In genomic region chr2:54935389-54935788, GRCh38 we compare ENCODE assay signal across 34 cellular contexts.
"Had no signal": no experiment of that assay in that cellular context is flagged by ENCODE, and none has a peak within 500 bp of the region (broad histone marks: within the 10 kb centered on the region; RNA-seq: fewer than 3 reads in every experiment).

No MANE protein-coding gene starts in this region.

- H3K27me3 ChIP-seq: adrenal gland, ascending aorta, body of pancreas, brain microvascular endothelial cell, breast epithelium, cardiac muscle cell had no signal

- FAIRE-seq: astrocyte, bronchial epithelial cell had no signal

- H3K9me3 ChIP-seq: adrenal gland, ascending aorta had no signal

- H3K4me3 ChIP-seq: adrenal gland, ascending aorta, body of pancreas, breast epithelium, cardiac muscle cell had no signal

- H3K36me3 ChIP-seq: adrenal gland, ascending aorta, brain microvascular endothelial cell, breast epithelium, cardiac muscle cell had no signal

- H3K27ac ChIP-seq: adrenal gland, ascending aorta, body of pancreas, brain microvascular endothelial cell, breast epithelium, cardiac muscle cell had no signal

- H3K4me1 ChIP-seq: adrenal gland, ascending aorta, body of pancreas, breast epithelium had no signal

- DNase-seq: activated effector memory CD4-positive, alpha-beta T cell treated with anti-CD3 and anti-CD28 coated beads, Interleukin-2, amount 50 U/mL, for 16 hours; activated effector memory CD4-positive, alpha-beta T cell treated with Interleukin-2 at 50 U/mL for 16 hours; activated gamma-delta T cell; activated gamma-delta T cell treated with Interleukin-2 at 50 U/mL for 16 hours; activated naive CD4-positive, alpha-beta T cell; activated naive CD4-positive, alpha-beta T cell treated with anti-CD3 and anti-CD28 coated beads for 36 hours; activated naive CD4-positive, alpha-beta T cell treated with anti-CD3 and anti-CD28 coated beads, Interleukin-2, amount 10 ng/mL, durations not matched to agents 7 days and 5 days; activated naive CD4-positive, alpha-beta T cell treated with anti-CD3 and anti-CD28 coated beads, Interleukin-2, amount 50 U/mL, for 16 hours; activated naive CD4-positive, alpha-beta T cell treated with Interleukin-2 at 50 U/mL for 16 hours; activated naive CD8-positive, alpha-beta T cell treated with anti-CD3 and anti-CD28 coated beads for 36 hours; activated naive CD8-positive, alpha-beta T cell treated with anti-CD3 and anti-CD28 coated beads, Interleukin-2, amount 10 ng/mL, durations not matched to agents 7 days and 5 days; activated naive CD8-positive, alpha-beta T cell treated with anti-CD3 and anti-CD28 coated beads, Interleukin-2, amount 50 U/mL, for 24 hours; activated T-cell treated with anti-CD3 and anti-CD28 coated beads, Interleukin-2, amount 50 U/mL, for 1 hour; activated T-cell treated with anti-CD3 and anti-CD28 coated beads, Interleukin-2, amount 50 U/mL, for 24 hours; activated T-cell treated with anti-CD3 and anti-CD28 coated beads, Interleukin-2, amount 50 U/mL, for 4 hours; activated T-cell treated with anti-CD3 and anti-CD28 coated beads, Interleukin-2, amount 50 U/mL, for 48 hours; activated T-cell treated with anti-CD3 and anti-CD28 coated beads, Interleukin-2, amount 50 U/mL, for 72 hours; adrenal gland; amniotic stem cell; amygdala; anterior cingulate cortex; aorta; body of pancreas; brain microvascular endothelial cell; caudate nucleus; central memory CD4-positive, alpha-beta T cell; cerebellar nuclear complex had no signal

- ATAC-seq: activated naive CD4-positive, alpha-beta T cell treated with anti-CD3 and anti-CD28 coated beads, Interleukin-2, amount 50 U/mL, for 72 hours; activated naive CD8-positive, alpha-beta T cell treated with anti-CD3 and anti-CD28 coated beads, Interleukin-2, amount 50 U/mL, for 24 hours; activated T-cell treated with anti-CD3 and anti-CD28 coated beads, Interleukin-2, amount 50 U/mL, for 4 hours; activated T-cell treated with anti-CD3 and anti-CD28 coated beads, Interleukin-2, amount 50 U/mL, for 72 hours; activated T-helper 17 cell treated with anti-CD3 and anti-CD28 coated beads, Interleukin-2, amount 50 U/mL, for 72 hours; body of pancreas had no signal
